In genomic region chr22:32411829-32412592, GRCh38 we compare ENCODE assay signal across 8 cellular contexts. TPM values are rescaled to one million over a fixed set of nuclear protein-coding genes. Genes with fewer than 3 reads are reported as not detected.
DNase-seq lines count a peak whose midpoint lies in the region; ATAC-seq and TF ChIP-seq lines count a peak whose summit lies in the region.

TSS of gene RTCB (minus strand) at chr22:32412247. CDS start at chr22:32412156, 91 bp downstream.

- H3K4me1 Mint-ChIP-seq in dendritic cell treated with granulocyte-macrophage colony-stimulating factor and Interleukin-4, amounts not matched to agents 40 ng/mL and 50 ng/mL, for 4 days (ENCODE audit: low read depth) = peaks cover 33% of the 10 kb centered on the region

- H3K27ac ChIP-seq in 22Rv1 = peak within 1 kb of the TSS; percentile 65

- ATAC-seq in GM18511 (IDR thresholded peaks at IDR 0.05; ENCODE audit: unreplicated experiment) (peak; percentile 59), HG03432 (IDR thresholded peaks at IDR 0.05; ENCODE audit: unreplicated experiment) (peak; percentile 69), left colon (peak; percentile 69)

- no peak; the same call in 1 of the 2 replicates for TF ChIP-seq CTCF in 22Rv1 (IDR thresholded peaks at IDR 0.05)

- peaks cover 17% of the 10 kb centered on the region for H3K27me3 Mint-ChIP-seq in dendritic cell treated with granulocyte-macrophage colony-stimulating factor and Interleukin-4, amounts not matched to agents 40 ng/mL and 50 ng/mL, for 4 days

- H3K36me3 Mint-ChIP-seq in dendritic cell treated with granulocyte-macrophage colony-stimulating factor and Interleukin-4, amounts not matched to agents 40 ng/mL and 50 ng/mL, for 4 days (ENCODE audit: low read depth) = peaks cover 31% of the 10 kb centered on the region

- H3K27ac Mint-ChIP-seq in dendritic cell treated with granulocyte-macrophage colony-stimulating factor and Interleukin-4, amounts not matched to agents 40 ng/mL and 50 ng/mL, for 4 days = peak within 1 kb of the TSS; percentile 89

- peak within 1 kb of the TSS; percentile 83 for H3K4me3 Mint-ChIP-seq in dendritic cell treated with granulocyte-macrophage colony-stimulating factor and Interleukin-4, amounts not matched to agents 40 ng/mL and 50 ng/mL, for 4 days

- H3K9me3 Mint-ChIP-seq in dendritic cell treated with granulocyte-macrophage colony-stimulating factor and Interleukin-4, amounts not matched to agents 40 ng/mL and 50 ng/mL, for 4 days = no peaks in the 10 kb centered on the region

- peak; percentile 39 for DNase-seq in NCI-H748 treated with DMSO at 0.1 percent for 48 hours (lab: John Stamatoyannopoulos, UW)
- peak; percentile 94 to 95 for DNase-seq in activated CD4-positive, alpha-beta T cell treated with anti-CD3 and anti-CD28 coated beads, Interleukin-2, amount 50 U/mL, for 4 hours
- DNase-seq in left colon = peak; percentile 91 to 96
- DNase-seq in stimulated activated CD4-positive, alpha-beta T cell treated with anti-CD3 and anti-CD28 coated beads, Interleukin-1b, Interleukin-23, amount 100 ng/mL, for 24 hours (ENCODE audit: low read depth in 4 of 4, low spot score in 1 of 4) = peak; percentile 82 to 90 (median 87)

- intact Hi-C loops in dendritic cell treated with granulocyte-macrophage colony-stimulating factor and Interleukin-4, amounts not matched to agents 40 ng/mL and 50 ng/mL, for 4 days (cut with micrococcal nuclease) = no loop called here
- intact Hi-C loops in left colon (cut with DNase I, micrococcal nuclease) = no loop called here

RNA-seq across cellular contexts. Expression of gene RTCB, which starts in this region (rescaled TPM):
- 100 to 1,000 TPM in 1 of 2 donors, 10 to 100 TPM in 1; 87.2 to 117 TPM for total RNA-seq in left colon

Comparison
In these comparisons a context has a peak if more than half of its experiments do, and no peak if none do; other contexts are left out.
1. Peak in every context shown above with its lines: DNase-seq, ATAC-seq and H3K27ac ChIP-seq.
2. DNase-seq: peak in every context shown above with its lines; median percentile 94 in activated CD4-positive, alpha-beta T cell treated with anti-CD3 and anti-CD28 coated beads, Interleukin-2, amount 50 U/mL, for 4 hours; 94 in left colon; 87 in stimulated activated CD4-positive, alpha-beta T cell treated with anti-CD3 and anti-CD28 coated beads, Interleukin-1b, Interleukin-23, amount 100 ng/mL, for 24 hours; 39 in NCI-H748 treated with DMSO at 0.1 percent for 48 hours.